Comparison of ENCODE assay signal across 23 cellular contexts in genomic region chr16:965487-965886, GRCh38. TPM values are rescaled to one million over a fixed set of nuclear protein-coding genes. Genes with fewer than 3 reads are reported as not detected.
DNase-seq lines count a peak whose midpoint lies in the region; ATAC-seq and TF ChIP-seq lines count a peak whose summit lies in the region.
"Had no signal": no experiment of that assay in that cellular context is flagged by ENCODE, and none has a peak within 500 bp of the region (broad histone marks: within the 10 kb centered on the region; RNA-seq: fewer than 3 reads in every experiment).

No MANE protein-coding gene starts in this region.

- H3K27ac ChIP-seq in RWPE1 (peak overlapping the region; percentile 67; the same call in 1 of the 2 replicates), prostate gland (peak overlapping the region; percentile 79 to 83), ovary (no peak overlapping the region)
- H3K27ac ChIP-seq in effector memory CD4-positive, alpha-beta T cell (ENCODE audit: insufficient read depth, low read length, poor library complexity, severe bottlenecking) = peak overlapping the region; percentile 61
- H3K27ac ChIP-seq: adrenal gland; BLaER1 treated with 17β-estradiol and CSF1 and Interleukin-3, amounts not matched to agents 10 nM and 100 nM; psoas muscle; SJSA1 had no signal

- H3K4me3 Mint-ChIP-seq in activated CD4-positive, alpha-beta T cell treated with anti-CD3 and anti-CD28 coated beads, Interleukin-2, amount 10 ng/mL, durations not matched to agents 7 days and 5 days = no peak overlapping the region
- H3K4me3 Mint-ChIP-seq: memory B cell had no signal

- no peak for TF ChIP-seq EP300 in ovary (IDR thresholded peaks at IDR 0.05)

- peaks cover 25% of the 10 kb centered on the region for H3K4me1 ChIP-seq in effector memory CD4-positive, alpha-beta T cell (ENCODE audit: control insufficient read depth, insufficient read depth, low read length, poor library complexity, severe bottlenecking)
- H3K4me1 ChIP-seq in prostate gland (replicated peaks) (peaks cover 27% of the 10 kb centered on the region), ovary (ENCODE audit: insufficient read depth) (peaks cover 16% of the 10 kb centered on the region)

- H3K27ac Mint-ChIP-seq in activated CD4-positive, alpha-beta T cell treated with anti-CD3 and anti-CD28 coated beads, Interleukin-2, amount 10 ng/mL, durations not matched to agents 7 days and 5 days = peak overlapping the region; percentile 95
- H3K27ac Mint-ChIP-seq: memory B cell had no signal

- DNase-seq in activated CD4-positive, alpha-beta T cell treated with anti-CD3 and anti-CD28 coated beads, Interleukin-2, amount 10 ng/mL, durations not matched to agents 7 days and 5 days = no peak
- no peak for DNase-seq in activated CD4-positive, alpha-beta T cell treated with anti-CD3 and anti-CD28 coated beads, Interleukin-2, amount 50 U/mL, for 4 hours
- DNase-seq in RWPE1 (ENCODE audit: low spot score) (no peak), prostate gland (ENCODE audit: low spot score) (no peak), ovary (no peak), NCI-H1417 treated with DMSO at 0.1 percent for 48 hours (lab: John Stamatoyannopoulos, UW) (no peak)
- DNase-seq in effector memory CD4-positive, alpha-beta T cell = no peak
- DNase-seq: adrenal gland; dermis blood vessel endothelial cell; DMS 273 treated with DMSO at 0.1 percent for 48 hours; erythroblast; foreskin melanocyte; naive B cell; NCI-H1436; NCI-H526 treated with DMSO at 0.1 percent for 48 hours; psoas muscle; stimulated activated CD4-positive, alpha-beta T cell treated with anti-CD3 and anti-CD28 coated beads, Interleukin-4, amount 100 ng/mL, for 1 hour had no signal

- TF ChIP-seq POLR2A in prostate gland (IDR thresholded peaks at IDR 0.05) (no peak), ovary (IDR thresholded peaks at IDR 0.05) (no peak)

- no peaks in the 10 kb centered on the region for H3K27me3 ChIP-seq in effector memory CD4-positive, alpha-beta T cell (replicated peaks; ENCODE audit: control insufficient read depth, insufficient read depth, low read length, poor library complexity, severe bottlenecking)
- H3K27me3 ChIP-seq in prostate gland (replicated peaks; ENCODE audit: insufficient read depth) = no peaks in the 10 kb centered on the region
- H3K27me3 ChIP-seq in ovary = no peaks in the 10 kb centered on the region
- H3K27me3 ChIP-seq: adrenal gland; BLaER1 treated with 17β-estradiol and CSF1 and Interleukin-3, amounts not matched to agents 10 nM and 100 nM; SJSA1 had no signal

- peaks cover 5% of the 10 kb centered on the region for H3K36me3 ChIP-seq in effector memory CD4-positive, alpha-beta T cell (ENCODE audit: control insufficient read depth, insufficient read depth, low read length)
- H3K36me3 ChIP-seq in prostate gland = no peaks in the 10 kb centered on the region
- H3K36me3 ChIP-seq in ovary = no peaks in the 10 kb centered on the region
- H3K36me3 ChIP-seq: adrenal gland, HAP-1 had no signal

- TF ChIP-seq CTCF in RWPE1 (conservative IDR thresholded peaks at IDR 0.05; ENCODE audit: low read depth) = no peak
- TF ChIP-seq CTCF in prostate gland (IDR thresholded peaks at IDR 0.05) = no peak
- TF ChIP-seq CTCF in ovary (IDR thresholded peaks at IDR 0.05) = no peak

- peaks cover 31% of the 10 kb centered on the region for H3K36me3 Mint-ChIP-seq in activated CD4-positive, alpha-beta T cell treated with anti-CD3 and anti-CD28 coated beads, Interleukin-2, amount 10 ng/mL, durations not matched to agents 7 days and 5 days (ENCODE audit: low read depth)

- H3K4me3 ChIP-seq in effector memory CD4-positive, alpha-beta T cell (ENCODE audit: insufficient read depth, low read depth, low read length, poor library complexity, severe bottlenecking) = no peak overlapping the region
- no peak overlapping the region for H3K4me3 ChIP-seq in prostate gland
- H3K4me3 ChIP-seq in ovary = no peak overlapping the region
- H3K4me3 ChIP-seq: adrenal gland; BLaER1 treated with 17β-estradiol and CSF1 and Interleukin-3, amounts not matched to agents 10 nM and 100 nM; HAP-1; SJSA1; skin epidermis had no signal

- intact Hi-C loops in prostate gland (cut with DNase I) = no loop called here
- intact Hi-C loops in ovary (cut with DNase I) = no loop called here

- H3K9me3 ChIP-seq in effector memory CD4-positive, alpha-beta T cell (ENCODE audit: control insufficient read depth, low read length) = no peaks in the 10 kb centered on the region
- no peaks in the 10 kb centered on the region for H3K9me3 ChIP-seq in prostate gland
- no peaks in the 10 kb centered on the region for H3K9me3 ChIP-seq in ovary
- H3K9me3 ChIP-seq: adrenal gland, psoas muscle had no signal

- peaks cover 7% of the 10 kb centered on the region for H3K9me3 Mint-ChIP-seq in activated CD4-positive, alpha-beta T cell treated with anti-CD3 and anti-CD28 coated beads, Interleukin-2, amount 10 ng/mL, durations not matched to agents 7 days and 5 days
- H3K9me3 Mint-ChIP-seq: memory B cell had no signal

- CTCF ChIA-PET in activated CD4-positive, alpha-beta T cell treated with anti-CD3 and anti-CD28 coated beads, Interleukin-2, amount 10 ng/mL, durations not matched to agents 7 days and 5 days (lab: Charles Lee) = no interaction called here
- CTCF ChIA-PET in RWPE1 (lab: Yijun Ruan, JAX) = interaction anchor here (0.7 kb wide), 1 partner anchor 1909 kb away, joined by 5 read pairs; no protein-coding TSS in a partner anchor

- no peak for ATAC-seq in HG02885 (IDR thresholded peaks at IDR 0.05; ENCODE audit: poor library complexity, unreplicated experiment)

- peaks cover 47% of the 10 kb centered on the region for H3K4me1 Mint-ChIP-seq in activated CD4-positive, alpha-beta T cell treated with anti-CD3 and anti-CD28 coated beads, Interleukin-2, amount 10 ng/mL, durations not matched to agents 7 days and 5 days

- POLR2A ChIA-PET in activated CD4-positive, alpha-beta T cell treated with anti-CD3 and anti-CD28 coated beads, Interleukin-2, amount 10 ng/mL, durations not matched to agents 7 days and 5 days (lab: Charles Lee) = no interaction called here
- POLR2A ChIA-PET in RWPE1 (lab: Yijun Ruan, JAX; ENCODE audit: low non-redundant PET) = no interaction called here

- 97% methylated on average over 4 of the region's 4 CpGs for WGBS in prostate gland
- WGBS in ovary, 3 donors = 96 to 97% (median 96%) methylated on average over 4 of the region's 4 CpGs

- H3K27me3 Mint-ChIP-seq in activated CD4-positive, alpha-beta T cell treated with anti-CD3 and anti-CD28 coated beads, Interleukin-2, amount 10 ng/mL, durations not matched to agents 7 days and 5 days = no peaks in the 10 kb centered on the region
- H3K27me3 Mint-ChIP-seq: memory B cell, naive B cell had no signal

RNA-seq across cellular contexts. Expression of gene LMF1, which starts 5.3 kb away (rescaled TPM):
- 10 to 100 TPM; 20.5 to 23.0 TPM for total RNA-seq in activated CD4-positive, alpha-beta T cell treated with anti-CD3 and anti-CD28 coated beads, Interleukin-2, amount 10 ng/mL, durations not matched to agents 7 days and 5 days
- 10 to 100 TPM; 86.1 to 87.5 TPM for total RNA-seq in prostate gland
- total RNA-seq in ovary = 10 to 100 TPM; 18.7 to 31.9 (median 23.8) TPM
- 10 to 100 TPM in 1 of 2 donors, 1 to 10 TPM in 1; 7.8 to 17.8 TPM for polyA plus RNA-seq in ovary

RNA-seq across cellular contexts. Expression of gene SOX8, which starts 16.1 kb away (rescaled TPM):
- under 1 TPM; 0.25 to 0.27 TPM for total RNA-seq in activated CD4-positive, alpha-beta T cell treated with anti-CD3 and anti-CD28 coated beads, Interleukin-2, amount 10 ng/mL, durations not matched to agents 7 days and 5 days
- total RNA-seq in prostate gland (10 to 100 TPM in 1 of 2 donors, under 1 TPM in 1; 0.59 to 11.9 TPM), ovary (under 1 TPM; 0.08 to 0.48 (median 0.32) TPM)
- under 1 TPM; 0.25 to 0.52 TPM for polyA plus RNA-seq in ovary

Comparison
In these comparisons a context has a peak if more than half of its experiments do, and no peak if none do; other contexts are left out.
1. H3K27ac ChIP-seq: peak in RWPE1 (single experiment), effector memory CD4-positive, alpha-beta T cell (single experiment) and prostate gland (2 of 2); none in ovary (0 of 2).